Comparison of ENCODE assay signal across 28 cellular contexts in genomic region chr6:135379647-135380046, GRCh38.
"Had no signal": no experiment of that assay in that cellular context is flagged by ENCODE, and none has a peak within 500 bp of the region (broad histone marks: within the 10 kb centered on the region; RNA-seq: fewer than 3 reads in every experiment).

No MANE protein-coding gene starts in this region.

- H3K36me3 ChIP-seq: colonic mucosa, esophagus squamous epithelium, gastrocnemius medialis, gastroesophageal sphincter, heart left ventricle had no signal

- H3K27me3 ChIP-seq: colonic mucosa, dorsolateral prefrontal cortex, esophagus muscularis mucosa, esophagus squamous epithelium, foreskin keratinocyte, gastrocnemius medialis, gastroesophageal sphincter, heart left ventricle, heart right ventricle had no signal

- DNase-seq: colonic mucosa; cortex of kidney; dermis blood vessel endothelial cell; dorsolateral prefrontal cortex; effector CD4-positive, alpha-beta T cell; effector CD8-positive, alpha-beta T cell; effector memory CD4-positive, alpha-beta T cell; effector memory CD8-positive, alpha-beta T cell; endodermal cell; erythroblast; esophagus squamous epithelium; foreskin fibroblast; foreskin keratinocyte; foreskin melanocyte; gastrocnemius medialis; glutamatergic neuron; head of caudate nucleus; heart left ventricle; heart right ventricle had no signal

- H3K9me3 ChIP-seq: colonic mucosa, esophagus muscularis mucosa, esophagus squamous epithelium, gastrocnemius medialis, gastroesophageal sphincter, heart left ventricle, heart right ventricle had no signal

- FAIRE-seq: colon, endometrium, endothelial cell of umbilical vein, frontal cortex had no signal

- H3K4me3 ChIP-seq: colonic mucosa, coronary artery, dorsolateral prefrontal cortex, esophagus muscularis mucosa, esophagus squamous epithelium, gastrocnemius medialis, gastroesophageal sphincter, heart left ventricle, heart right ventricle had no signal

- ATAC-seq: effector memory CD8-positive, alpha-beta T cell; esophagus mucosa; foreskin keratinocyte; gastrocnemius medialis; gastroesophageal sphincter; heart left ventricle; heart right ventricle had no signal

- H3K4me1 ChIP-seq: colonic mucosa, esophagus muscularis mucosa, esophagus squamous epithelium, foreskin keratinocyte, gastrocnemius medialis, gastroesophageal sphincter, heart left ventricle, heart right ventricle had no signal

- H3K27ac ChIP-seq: colonic mucosa, coronary artery, dorsolateral prefrontal cortex, epithelial cell of prostate, esophagus muscularis mucosa, esophagus squamous epithelium, foreskin keratinocyte, gastrocnemius medialis, gastroesophageal sphincter, heart left ventricle, heart right ventricle had no signal
